14 cellular contexts compared by ENCODE assay signal in genomic region chr20:45783656-45784294, GRCh38. TPM values are rescaled to one million over a fixed set of nuclear protein-coding genes. Genes with fewer than 3 reads are reported as not detected.
DNase-seq lines count a peak whose midpoint lies in the region; ATAC-seq lines count a peak whose summit lies in the region.
"Had no signal": no experiment of that assay in that cellular context is flagged by ENCODE, and none has a peak within 500 bp of the region (broad histone marks: within the 10 kb centered on the region; RNA-seq: fewer than 3 reads in every experiment).

No MANE protein-coding gene starts in this region.

- ATAC-seq in esophagus mucosa, result peak; percentile 74

- DNase-seq in NCI-H226 (peak; percentile 9), SKM-1 treated with dmso at 0.1 percent for 144 hours (lab: John Stamatoyannopoulos, UW; ENCODE audit: unreplicated experiment) (no peak), NCI-H774 (lab: John Stamatoyannopoulos, UW) (no peak), kidney tubule cell (ENCODE audit: low spot score) (no peak)
- DNase-seq in activated CD8-positive, alpha-beta memory T cell treated with anti-CD3 and anti-CD28 coated beads, Interleukin-2, amount 50 U/mL, for 48 hours, result no peak
- DNase-seq: activated CD4-positive, alpha-beta T cell treated with anti-CD3 and anti-CD28 coated beads, Interleukin-2, amount 50 U/mL, for 1 hour; activated naive CD4-positive, alpha-beta T cell treated with anti-CD3 and anti-CD28 coated beads, Interleukin-2, amount 50 U/mL, for 16 hours; foreskin melanocyte; NCI-H524; psoas muscle had no signal

- no peaks in the 10 kb centered on the region for H3K9me3 ChIP-seq in BLaER1 treated with 17β-estradiol and CSF1 and Interleukin-3, amounts not matched to agents 10 nM and 100 nM (replicated peaks in 1 of 11)
- H3K9me3 ChIP-seq in muscle layer of colon (ENCODE audit: low read length), result no peaks in the 10 kb centered on the region
- H3K9me3 ChIP-seq: psoas muscle had no signal

- no peaks in the 10 kb centered on the region for H3K36me3 ChIP-seq in BLaER1 treated with 17β-estradiol and CSF1 and Interleukin-3, amounts not matched to agents 10 nM and 100 nM
- H3K36me3 ChIP-seq in muscle layer of colon (ENCODE audit: insufficient read depth, low read length), result no peaks in the 10 kb centered on the region

- no peak overlapping the region for H3K9ac ChIP-seq in BLaER1 treated with 17β-estradiol and CSF1 and Interleukin-3, amounts not matched to agents 10 nM and 100 nM
- no peak overlapping the region for H3K9ac ChIP-seq in muscle layer of colon (ENCODE audit: low read length)

- no peaks in the 10 kb centered on the region for H3K27me3 ChIP-seq in BLaER1 treated with 17β-estradiol and CSF1 and Interleukin-3, amounts not matched to agents 10 nM and 100 nM
- H3K27me3 ChIP-seq in muscle layer of colon (ENCODE audit: control insufficient read depth in 1 of 2, insufficient read depth in 2 of 2, low read length in 2 of 2), result no peaks in the 10 kb centered on the region

- peaks cover 22 to 36% (median 24%) of the 10 kb centered on the region in 10 experiments for H3K4me1 ChIP-seq in BLaER1 treated with 17β-estradiol and CSF1 and Interleukin-3, amounts not matched to agents 10 nM and 100 nM
- H3K4me1 ChIP-seq in muscle layer of colon (ENCODE audit: insufficient read depth, low read length), result peaks cover 49% of the 10 kb centered on the region
- H3K4me1 ChIP-seq: psoas muscle had no signal

- no peak overlapping the region for H3K27ac ChIP-seq in BLaER1 treated with 17β-estradiol and CSF1 and Interleukin-3, amounts not matched to agents 10 nM and 100 nM
- H3K27ac ChIP-seq in muscle layer of colon (ENCODE audit: low read depth, low read length), result peak overlapping the region; percentile 65
- H3K27ac ChIP-seq: HL-60, psoas muscle had no signal

- H3K4me3 ChIP-seq in BLaER1 treated with 17β-estradiol and CSF1 and Interleukin-3, amounts not matched to agents 10 nM and 100 nM, result no peak overlapping the region
- H3K4me3 ChIP-seq in muscle layer of colon (ENCODE audit: low read depth in 1 of 2, low read length in 2 of 2), result no peak overlapping the region
- H3K4me3 ChIP-seq: psoas muscle had no signal

- H3K4me2 ChIP-seq in BLaER1 treated with 17β-estradiol and CSF1 and Interleukin-3, amounts not matched to agents 10 nM and 100 nM, result peak overlapping the region in 10 of 11 experiments; percentile 1 to 63 (median 22); a peak in 14 of 22 replicates

- no peaks in the 10 kb centered on the region; a peak in 1 of 22 replicates for H4K20me1 ChIP-seq in BLaER1 treated with 17β-estradiol and CSF1 and Interleukin-3, amounts not matched to agents 10 nM and 100 nM

RNA-seq across cellular contexts. Expression of gene WFDC3, which starts 7.9 kb away (rescaled TPM):
- not detected for total RNA-seq in esophagus mucosa

RNA-seq across cellular contexts. Expression of gene DNTTIP1, which starts 8.0 kb away (rescaled TPM):
- 15.8 TPM for total RNA-seq in esophagus mucosa

RNA-seq across cellular contexts. Expression of gene UBE2C, which starts 28.7 kb away (rescaled TPM):
- 46.5 TPM for total RNA-seq in esophagus mucosa

RNA-seq across cellular contexts. Expression of gene TNNC2, which starts 43.3 kb away (rescaled TPM):
- not detected for total RNA-seq in esophagus mucosa

RNA-seq across cellular contexts. Expression of gene SNX21, which starts 49.8 kb away (rescaled TPM):
- total RNA-seq in esophagus mucosa, result 7.1 TPM
